In genomic region chr15:25436707-25437106, GRCh38 we compare ENCODE assay signal across 11 cellular contexts. TPM values are rescaled to one million over a fixed set of nuclear protein-coding genes. Genes with fewer than 3 reads are reported as not detected.
DNase-seq lines count a peak whose midpoint lies in the region; ATAC-seq and TF ChIP-seq lines count a peak whose summit lies in the region.
"Had no signal": no experiment of that assay in that cellular context is flagged by ENCODE, and none has a peak within 500 bp of the region (broad histone marks: within the 10 kb centered on the region; RNA-seq: fewer than 3 reads in every experiment).

No MANE protein-coding gene starts in this region.

- no peaks in the 10 kb centered on the region for H3K27me3 ChIP-seq in CD4-positive, alpha-beta T cell (ENCODE audit: control insufficient read depth, insufficient read depth, low read length)
- no peaks in the 10 kb centered on the region for H3K27me3 ChIP-seq in Loucy (ENCODE audit: insufficient read depth, low read length, poor library complexity, severe bottlenecking)

- H3K27ac Mint-ChIP-seq in CD4-positive, alpha-beta T cell, result peak overlapping the region; percentile 95
- peak overlapping the region; percentile 32 for H3K27ac Mint-ChIP-seq in dendritic cell treated with granulocyte-macrophage colony-stimulating factor and Interleukin-4, amounts not matched to agents 40 ng/mL and 50 ng/mL, for 4 days
- H3K27ac Mint-ChIP-seq in nephron progenitor cell, result no peak overlapping the region

- H4K20me1 ChIP-seq in Loucy (ENCODE audit: insufficient read depth, low read length, poor library complexity, severe bottlenecking), result peaks cover 64% of the 10 kb centered on the region

- H3K4me3 Mint-ChIP-seq in CD4-positive, alpha-beta T cell, result peak overlapping the region; percentile 99
- H3K4me3 Mint-ChIP-seq in dendritic cell treated with granulocyte-macrophage colony-stimulating factor and Interleukin-4, amounts not matched to agents 40 ng/mL and 50 ng/mL, for 4 days, result peak overlapping the region; percentile 87
- H3K4me3 Mint-ChIP-seq in nephron progenitor cell, result peak overlapping the region; percentile 97

- H3K27ac ChIP-seq in CD4-positive, alpha-beta T cell (ENCODE audit: low read depth, low read length), result no peak overlapping the region
- H3K27ac ChIP-seq: KMS-11 had no signal

- no peaks in the 10 kb centered on the region for H3K9me3 Mint-ChIP-seq in CD4-positive, alpha-beta T cell
- H3K9me3 Mint-ChIP-seq in dendritic cell treated with granulocyte-macrophage colony-stimulating factor and Interleukin-4, amounts not matched to agents 40 ng/mL and 50 ng/mL, for 4 days, result no peaks in the 10 kb centered on the region
- H3K9me3 Mint-ChIP-seq in nephron progenitor cell, result peaks cover 31% of the 10 kb centered on the region

- H3K4me1 Mint-ChIP-seq in CD4-positive, alpha-beta T cell (ENCODE audit: low read depth), result peaks cover 68% of the 10 kb centered on the region
- peaks cover 21% of the 10 kb centered on the region for H3K4me1 Mint-ChIP-seq in dendritic cell treated with granulocyte-macrophage colony-stimulating factor and Interleukin-4, amounts not matched to agents 40 ng/mL and 50 ng/mL, for 4 days (ENCODE audit: low read depth)
- peaks cover 21% of the 10 kb centered on the region for H3K4me1 Mint-ChIP-seq in nephron progenitor cell

- no peak overlapping the region for H2AFZ ChIP-seq in Loucy (ENCODE audit: low read length)

- H3K9me2 ChIP-seq in Loucy (replicated peaks; ENCODE audit: low read depth, low read length), result no peaks in the 10 kb centered on the region

- H3K36me3 ChIP-seq in Loucy (ENCODE audit: insufficient read depth, low read length), result no peaks in the 10 kb centered on the region

- CTCF ChIA-PET in CD4-positive, alpha-beta T cell (lab: Charles Lee), result no interaction called here

- intact Hi-C loops in CD4-positive, alpha-beta T cell (cut with DNase I, micrococcal nuclease), result loop anchor here (5.0 kb wide), 2 partner anchors 479 to 646 kb away; no protein-coding TSS in a partner anchor
- intact Hi-C loops in dendritic cell treated with granulocyte-macrophage colony-stimulating factor and Interleukin-4, amounts not matched to agents 40 ng/mL and 50 ng/mL, for 4 days (cut with micrococcal nuclease), result loop anchor here (5.0 to 10.0 kb wide), 2 partner anchors 34 to 482 kb away; partner anchors contain the start of genes SNRPN and SNURF

- no peak for ATAC-seq in CD4-positive, alpha-beta T cell (ENCODE audit: poor library complexity)
- ATAC-seq in GM18498 (IDR thresholded peaks at IDR 0.05; ENCODE audit: unreplicated experiment) (no peak), GM21360 (IDR thresholded peaks at IDR 0.05; ENCODE audit: unreplicated experiment) (no peak), HG03280 (IDR thresholded peaks at IDR 0.05; ENCODE audit: unreplicated experiment) (no peak)
- no peak for ATAC-seq in activated CD4-positive, CD25-positive, alpha-beta regulatory T cell treated with anti-CD3 and anti-CD28 coated beads, Interleukin-2, amount 50 U/mL, for 24 hours

- H3K36me3 Mint-ChIP-seq in CD4-positive, alpha-beta T cell (ENCODE audit: low read depth), result peaks cover 16% of the 10 kb centered on the region
- H3K36me3 Mint-ChIP-seq in dendritic cell treated with granulocyte-macrophage colony-stimulating factor and Interleukin-4, amounts not matched to agents 40 ng/mL and 50 ng/mL, for 4 days (ENCODE audit: low read depth), result peaks cover 35% of the 10 kb centered on the region
- H3K36me3 Mint-ChIP-seq in nephron progenitor cell (ENCODE audit: low read depth), result peaks cover 38% of the 10 kb centered on the region

- H3K4me3 ChIP-seq in Loucy (ENCODE audit: low read length, poor library complexity, severe bottlenecking), result peak overlapping the region; percentile 100

- no peaks in the 10 kb centered on the region for H3K27me3 Mint-ChIP-seq in CD4-positive, alpha-beta T cell
- H3K27me3 Mint-ChIP-seq in dendritic cell treated with granulocyte-macrophage colony-stimulating factor and Interleukin-4, amounts not matched to agents 40 ng/mL and 50 ng/mL, for 4 days, result no peaks in the 10 kb centered on the region
- no peaks in the 10 kb centered on the region for H3K27me3 Mint-ChIP-seq in nephron progenitor cell (ENCODE audit: low read depth, poor library complexity)

- no peaks in the 10 kb centered on the region for H3K9me3 ChIP-seq in CD4-positive, alpha-beta T cell (ENCODE audit: control insufficient read depth, low read length)
- H3K9me3 ChIP-seq in Loucy (ENCODE audit: insufficient read depth, low read depth, low read length), result no peaks in the 10 kb centered on the region

- H3K4me1 ChIP-seq in Loucy (ENCODE audit: insufficient read depth, low read length, poor library complexity, severe bottlenecking), result peaks cover 58% of the 10 kb centered on the region

- DNase-seq in CD4-positive, alpha-beta T cell, result no peak
- DNase-seq in nephron progenitor cell, result no peak
- DNase-seq: RPMI8226; stimulated activated CD4-positive, alpha-beta T cell treated with anti-CD3 and anti-CD28 coated beads, Interleukin-4, amount 100 ng/mL, for 24 hours had no signal

- no peaks in the 10 kb centered on the region for H3F3A ChIP-seq in Loucy (ENCODE audit: low read depth)

- no peak for TF ChIP-seq CTCF in CD4-positive, alpha-beta T cell (IDR thresholded peaks at IDR 0.05)
- TF ChIP-seq CTCF in Loucy (conservative IDR thresholded peaks at IDR 0.05; ENCODE audit: low read length) (no peak), nephron progenitor cell (IDR thresholded peaks at IDR 0.05) (no peak)

- peak overlapping the region; percentile 95 for H3K4me2 ChIP-seq in Loucy (ENCODE audit: low read depth, low read length, poor library complexity, severe bottlenecking)

- H3K79me2 ChIP-seq in Loucy (ENCODE audit: insufficient read depth, low read length), result peaks cover 86% of the 10 kb centered on the region

- POLR2A ChIA-PET in CD4-positive, alpha-beta T cell (lab: Charles Lee), result no interaction called here

- H3K9ac ChIP-seq in Loucy (ENCODE audit: low read depth, low read length, poor library complexity, severe bottlenecking), result peak overlapping the region; percentile 99

RNA-seq across cellular contexts. Expression of gene UBE3A, which starts 2.1 kb away (rescaled TPM):
- total RNA-seq in CD4-positive, alpha-beta T cell, result 100 to 1,000 TPM; 124 to 126 TPM
